1 cellular context compared by ENCODE assay signal in genomic region chr9:104747245-104747564, GRCh38.
TF ChIP-seq lines count a peak whose summit lies in the region.

No MANE protein-coding gene starts in this region.

TF ChIP-seq in A549, 52 proteins besides CTCF, POLR2A, EP300 and RAD21 (continued from another document):
- TF ChIP-seq PBX3 (IDR thresholded peaks at IDR 0.05) = no peak
- TF ChIP-seq RFX5 (IDR thresholded peaks at IDR 0.05) = no peak
- TF ChIP-seq BCL3 (IDR thresholded peaks at IDR 0.05) = no peak
